Comparison of ENCODE assay signal across 8 cellular contexts in genomic region chr3:149812606-149813366, GRCh38. TPM values are rescaled to one million over a fixed set of nuclear protein-coding genes. Genes with fewer than 3 reads are reported as not detected.
A peak's percentile ranks its signal among the peaks of the same experiment; 100 is the strongest.
DNase-seq lines count a peak whose midpoint lies in the region; ATAC-seq and TF ChIP-seq lines count a peak whose summit lies in the region.

A gene with protein sequence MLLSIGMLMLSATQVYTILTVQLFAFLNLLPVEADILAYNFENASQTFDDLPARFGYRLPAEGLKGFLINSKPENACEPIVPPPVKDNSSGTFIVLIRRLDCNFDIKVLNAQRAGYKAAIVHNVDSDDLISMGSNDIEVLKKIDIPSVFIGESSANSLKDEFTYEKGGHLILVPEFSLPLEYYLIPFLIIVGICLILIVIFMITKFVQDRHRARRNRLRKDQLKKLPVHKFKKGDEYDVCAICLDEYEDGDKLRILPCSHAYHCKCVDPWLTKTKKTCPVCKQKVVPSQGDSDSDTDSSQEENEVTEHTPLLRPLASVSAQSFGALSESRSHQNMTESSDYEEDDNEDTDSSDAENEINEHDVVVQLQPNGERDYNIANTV (plus strand): TSS chr3:149813215. CDS start chr3:149846027, 32,812 bp downstream.

- H3K9me2 ChIP-seq in SK-N-SH, result no peaks in the 10 kb centered on the region

- no peaks in the 10 kb centered on the region for H3K27me3 ChIP-seq in SK-N-SH (ENCODE audit: insufficient read depth)
- no peaks in the 10 kb centered on the region for H3K27me3 ChIP-seq in gastroesophageal sphincter

- TF ChIP-seq CTCF in GM10248 (IDR thresholded peaks at IDR 0.05; ENCODE audit: control extremely low read depth, extremely low read depth, low read depth, missing control alignments) (no peak), SK-N-SH (IDR thresholded peaks at IDR 0.05) (no peak), gastroesophageal sphincter (IDR thresholded peaks at IDR 0.05) (no peak)

- peaks cover 5 to 9% of the 10 kb centered on the region in 2 experiments; a peak in 3 of 4 replicates for H3K4me1 ChIP-seq in SK-N-SH (ENCODE audit: control insufficient read depth in 1 of 2, insufficient read depth in 2 of 2, low read depth in 1 of 2, low read length in 1 of 2)
- H3K4me1 ChIP-seq in gastroesophageal sphincter, result peaks cover 8 to 53% (median 19%) of the 10 kb centered on the region in 3 donors

- ATAC-seq in HG02610 (IDR thresholded peaks at IDR 0.05; ENCODE audit: unreplicated experiment) (peak; percentile 95), gastroesophageal sphincter (peak; percentile 96)

- no peak for TF ChIP-seq EP300 in SK-N-SH (IDR thresholded peaks at IDR 0.05; ENCODE audit: borderline replicate concordance in 1 of 2, low read depth in 1 of 2, low read length in 1 of 2)
- no peak for TF ChIP-seq EP300 in gastroesophageal sphincter (IDR thresholded peaks at IDR 0.05)

- CTCF ChIA-PET in GM10248 (lab: Yijun Ruan, JAX), result interaction anchor here (1.0 to 1.5 kb wide), 2 partner anchors 10 to 11 kb away, joined by 3 to 5 read pairs; no protein-coding TSS in a partner anchor
- CTCF ChIA-PET in SK-N-SH (lab: Yijun Ruan, JAX), result interaction anchor here (0.9 to 1.7 kb wide), 3 partner anchors 67 to 283 kb away, joined by 3 to 9 read pairs (median 3); no protein-coding TSS in a partner anchor

- H3F3A ChIP-seq in SK-N-SH (replicated peaks; ENCODE audit: insufficient read depth), result peaks cover 31% of the 10 kb centered on the region

- TF ChIP-seq POLR2A in gastroesophageal sphincter (IDR thresholded peaks at IDR 0.05), result peak; percentile 75 to 78

- POLR2A ChIA-PET in GM10248 (lab: Yijun Ruan, JAX), result no interaction called here
- POLR2A ChIA-PET in SK-N-SH (lab: Yijun Ruan, JAX), result interaction anchor here (1.2 to 2.0 kb wide), 2 partner anchors 61 to 67 kb away, joined by 3 to 6 read pairs; partner anchors contain the start of gene COMMD2

- DNase-seq in GM10248 (ENCODE audit: extremely low spot score) (peak; percentile 92), NCI-H1092 (lab: John Stamatoyannopoulos, UW) (peak; percentile 94), SK-N-SH (peak; percentile 89), non-pigmented ciliary epithelial cell (ENCODE audit: low read depth) (peak; percentile 81), substantia nigra (lab: John Stamatoyannopoulos, UW) (peak; percentile 86 to 99 (median 97))
- peak; percentile 96 for DNase-seq in activated naive CD4-positive, alpha-beta T cell treated with anti-CD3 and anti-CD28 coated beads, Interleukin-2, amount 50 U/mL, for 16 hours

- peaks cover 38% of the 10 kb centered on the region for H3K79me2 ChIP-seq in SK-N-SH (ENCODE audit: insufficient read depth)

- no peak for TF ChIP-seq RAD21 in SK-N-SH (IDR thresholded peaks at IDR 0.05; ENCODE audit: low read length)

- H3K4me2 ChIP-seq in SK-N-SH, result peak within 1 kb of the TSS; percentile 90

- H3K9ac ChIP-seq in SK-N-SH, result peak within 1 kb of the TSS; percentile 72

- H2AFZ ChIP-seq in SK-N-SH (ENCODE audit: low read depth), result peak within 1 kb of the TSS; percentile 93

- peaks cover 28% of the 10 kb centered on the region for H4K20me1 ChIP-seq in SK-N-SH (ENCODE audit: insufficient read depth)

- H3K27ac ChIP-seq in SK-N-SH (ENCODE audit: low read depth in 2 of 2, low read length in 1 of 2) (peak within 1 kb of the TSS; percentile 83 to 96), gastroesophageal sphincter (peak within 1 kb of the TSS; percentile 93 to 98 (median 96)), substantia nigra (ENCODE audit: low read depth, low read length, poor library complexity, severe bottlenecking) (peak within 1 kb of the TSS; percentile 98)

- H3K4me3 ChIP-seq in SK-N-SH (ENCODE audit: low read depth in 2 of 2, low read length in 1 of 2) (peak within 1 kb of the TSS; percentile 78 to 93), gastroesophageal sphincter (peak within 1 kb of the TSS; percentile 75 to 89)

- 3% methylated on average over 38 of the region's 56 CpGs for WGBS in SK-N-SH (ENCODE audit: low lambda C conversion rate)
- WGBS in gastroesophageal sphincter (ENCODE audit: low coverage in 1 of 2), 2 donors, result 0% methylated on average over 3 to 6 of the region's 56 CpGs

- H3K36me3 ChIP-seq in SK-N-SH (replicated peaks in 1 of 2; ENCODE audit: control insufficient read depth in 1 of 2, insufficient read depth in 2 of 2, low read length in 1 of 2), result no peaks in the 10 kb centered on the region
- no peaks in the 10 kb centered on the region for H3K36me3 ChIP-seq in gastroesophageal sphincter

- H3K9me3 ChIP-seq in SK-N-SH (no peaks in the 10 kb centered on the region; the same call in 1 of the 2 replicates), gastroesophageal sphincter (no peaks in the 10 kb centered on the region)

TF ChIP-seq in SK-N-SH, 30 proteins besides CTCF, POLR2A, EP300 and RAD21 (continues in another document):
- TF ChIP-seq, protein P1, sequence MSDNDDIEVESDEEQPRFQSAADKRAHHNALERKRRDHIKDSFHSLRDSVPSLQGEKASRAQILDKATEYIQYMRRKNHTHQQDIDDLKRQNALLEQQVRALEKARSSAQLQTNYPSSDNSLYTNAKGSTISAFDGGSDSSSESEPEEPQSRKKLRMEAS (IDR thresholded peaks at IDR 0.05; ENCODE audit: low read depth), result peak; percentile 67; the same call in 1 of the 2 replicates
- TF ChIP-seq USF1 (IDR thresholded peaks at IDR 0.05; ENCODE audit: borderline replicate concordance, low read depth), result peak; percentile 16; the same call in 1 of the 2 replicates
- TF ChIP-seq FOSL2 (IDR thresholded peaks at IDR 0.05; ENCODE audit: borderline replicate concordance, low read depth), result no peak
- TF ChIP-seq NRF1 (IDR thresholded peaks at IDR 0.05; ENCODE audit: low read depth, low read length), result no peak
- TF ChIP-seq GABPA (IDR thresholded peaks at IDR 0.05; ENCODE audit: low read depth), result peak; percentile 83
- TF ChIP-seq TCF12 (IDR thresholded peaks at IDR 0.05), result no peak
- no peak for TF ChIP-seq TEAD4 (IDR thresholded peaks at IDR 0.05; ENCODE audit: borderline replicate concordance, insufficient read depth)
- TF ChIP-seq RCOR1 (IDR thresholded peaks at IDR 0.05; ENCODE audit: low read length), result no peak
- no peak for TF ChIP-seq USF2 (IDR thresholded peaks at IDR 0.05; ENCODE audit: borderline replicate concordance, low read depth, low read length)
- peak; percentile 89 for TF ChIP-seq CHD2 (IDR thresholded peaks at IDR 0.05; ENCODE audit: low read length, partially characterized antibody)
- TF ChIP-seq SIN3A (IDR thresholded peaks at IDR 0.05; ENCODE audit: borderline replicate concordance, low read depth, low read length), result 0 out of 2 replicates have a peak, but pooled peaks have one; percentile 7
- TF ChIP-seq ELF1 (IDR thresholded peaks at IDR 0.05), result no peak
- TF ChIP-seq YY1 (IDR thresholded peaks at IDR 0.05; ENCODE audit: low read depth), result 0 out of 2 replicates have a peak, but pooled peaks have one; percentile 49
- no peak for TF ChIP-seq RFX5 (IDR thresholded peaks at IDR 0.05; ENCODE audit: low read length)
- no peak for TF ChIP-seq RXRA (IDR thresholded peaks at IDR 0.05; ENCODE audit: borderline replicate concordance, low read depth)
- TF ChIP-seq FOXM1 (IDR thresholded peaks at IDR 0.05; ENCODE audit: low read depth), result no peak
- TF ChIP-seq JUND (IDR thresholded peaks at IDR 0.05), result no peak
- TF ChIP-seq SMC3 (IDR thresholded peaks at IDR 0.05; ENCODE audit: low read depth, low read length), result no peak
- peak; percentile 61 for TF ChIP-seq POLR2AphosphoS5 (IDR thresholded peaks at IDR 0.05; ENCODE audit: low read depth, low read length)
- peak; percentile 57 for TF ChIP-seq MXI1 (IDR thresholded peaks at IDR 0.05; ENCODE audit: low read depth, low read length)
- no peak for TF ChIP-seq GATA2 (CRISPR knock-in tag; IDR thresholded peaks at IDR 0.05)
- no peak for TF ChIP-seq NFIC (IDR thresholded peaks at IDR 0.05; ENCODE audit: borderline replicate concordance)
- TF ChIP-seq, protein P2, sequence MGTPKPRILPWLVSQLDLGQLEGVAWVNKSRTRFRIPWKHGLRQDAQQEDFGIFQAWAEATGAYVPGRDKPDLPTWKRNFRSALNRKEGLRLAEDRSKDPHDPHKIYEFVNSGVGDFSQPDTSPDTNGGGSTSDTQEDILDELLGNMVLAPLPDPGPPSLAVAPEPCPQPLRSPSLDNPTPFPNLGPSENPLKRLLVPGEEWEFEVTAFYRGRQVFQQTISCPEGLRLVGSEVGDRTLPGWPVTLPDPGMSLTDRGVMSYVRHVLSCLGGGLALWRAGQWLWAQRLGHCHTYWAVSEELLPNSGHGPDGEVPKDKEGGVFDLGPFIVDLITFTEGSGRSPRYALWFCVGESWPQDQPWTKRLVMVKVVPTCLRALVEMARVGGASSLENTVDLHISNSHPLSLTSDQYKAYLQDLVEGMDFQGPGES (IDR thresholded peaks at IDR 0.05; ENCODE audit: low read depth, low read length), result peak; percentile 91
- TF ChIP-seq FOXJ3 (CRISPR knock-in tag; IDR thresholded peaks at IDR 0.05), result no peak

RNA-seq across cellular contexts. Expression of the gene that starts here (rescaled TPM):
- polyA plus RNA-seq in SK-N-SH (2012; rRNA removed), result 14.9 and 19.6 TPM in 2 replicates
- 23.0 and 27.7 TPM in 2 replicates for polyA plus RNA-seq in SK-N-SH (2012; cell fraction: cytosol; rRNA removed)
- 8.2 and 18.5 TPM in 2 replicates for polyA plus RNA-seq in SK-N-SH (2012; cell fraction: nucleus; rRNA removed)
- 100 to 1,000 TPM in 1 of 4 donors, 10 to 100 TPM in 3; 62.3 to 106 (median 91.1) TPM for total RNA-seq in gastroesophageal sphincter

Comparison
In these comparisons a context has a peak if more than half of its experiments do, and no peak if none do; other contexts are left out.
1. Peak in every context shown above with its lines: DNase-seq, ATAC-seq, H3K4me3 ChIP-seq and H3K27ac ChIP-seq.